ENCODE assay signal across 14 cellular contexts in the genomic region with DNA sequence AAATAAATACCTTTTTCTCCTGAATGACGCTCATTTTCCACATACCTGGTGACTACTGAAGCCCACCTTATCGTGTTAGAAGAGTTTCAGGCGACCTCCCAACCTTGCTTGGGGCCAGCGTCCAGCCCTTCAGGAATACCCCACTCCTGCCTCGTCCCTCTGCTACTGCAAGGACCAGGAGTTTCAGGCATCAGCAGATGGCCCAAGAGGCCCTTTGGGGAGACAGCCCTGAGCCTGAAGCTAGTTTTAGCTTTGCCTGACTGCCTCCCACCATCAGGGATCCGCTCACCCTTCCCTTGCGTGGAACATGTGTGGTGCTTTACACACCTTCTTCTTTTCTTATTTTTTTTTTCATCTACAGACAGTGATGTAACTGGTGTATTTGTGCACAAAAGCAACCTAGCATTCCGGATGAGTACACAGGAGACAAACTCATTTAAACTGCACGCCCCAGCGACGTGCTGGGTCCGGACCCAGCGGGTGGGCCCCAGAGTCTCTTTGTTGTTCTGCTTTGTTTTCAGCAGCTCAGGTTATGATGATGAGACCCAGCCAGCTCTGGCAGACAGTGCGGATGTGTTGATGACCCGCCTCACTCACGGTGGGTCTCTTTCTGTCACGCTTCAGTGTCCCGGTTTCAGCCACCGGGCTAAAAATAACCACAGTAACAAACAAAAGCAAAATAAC.
DNase-seq lines count a peak whose midpoint lies in the region; ATAC-seq lines count a peak whose summit lies in the region.
"Had no signal": no experiment of that assay in that cellular context is flagged by ENCODE, and none has a peak within 500 bp of the region (broad histone marks: within the 10 kb centered on the region; RNA-seq: fewer than 3 reads in every experiment).

No MANE protein-coding gene starts in this region.

- no peak overlapping the region for H3K4me2 ChIP-seq in mesenchymal stem cell (ENCODE audit: low read length, poor library complexity, severe bottlenecking)

- no peak overlapping the region for H2AFZ ChIP-seq in mesenchymal stem cell (ENCODE audit: low read depth, low read length)

- H3K4me1 ChIP-seq in mesenchymal stem cell (ENCODE audit: control insufficient read depth, insufficient read depth, low read depth, low read length), result peaks cover 14% of the 10 kb centered on the region

- no peak overlapping the region for H2BK12ac ChIP-seq in mesenchymal stem cell (ENCODE audit: low read length in 2 of 2)

- ATAC-seq in GM18867 (IDR thresholded peaks at IDR 0.05; ENCODE audit: unreplicated experiment), result peak; percentile 87
- ATAC-seq in GM21717 (IDR thresholded peaks at IDR 0.05; ENCODE audit: unreplicated experiment), result peak; percentile 68
- ATAC-seq in HG02610 (IDR thresholded peaks at IDR 0.05; ENCODE audit: unreplicated experiment), result no peak
- ATAC-seq in GM18519 (IDR thresholded peaks at IDR 0.05; ENCODE audit: low FRiP score, unreplicated experiment), result no peak
- no peak for ATAC-seq in HG02571 (IDR thresholded peaks at IDR 0.05; ENCODE audit: unreplicated experiment)
- ATAC-seq: activated T-cell treated with anti-CD3 and anti-CD28 coated beads, Interleukin-2, amount 50 U/mL, for 72 hours; WTC11 had no signal

- H2AK5ac ChIP-seq in mesenchymal stem cell (ENCODE audit: low read length, severe bottlenecking), result no peak overlapping the region

- no peak overlapping the region for H3K4me3 ChIP-seq in mesenchymal stem cell (ENCODE audit: insufficient read depth in 1 of 2, low read depth in 1 of 2, low read length in 2 of 2)
- H3K4me3 ChIP-seq: SJCRH30 had no signal

- DNase-seq in NCI-H2227 (lab: John Stamatoyannopoulos, UW; ENCODE audit: unreplicated experiment) (peak; percentile 23), mesenchymal stem cell (no peak), NCI-H1436 (lab: John Stamatoyannopoulos, UW) (no peak)
- DNase-seq: activated T-cell treated with anti-CD3 and anti-CD28 coated beads, Interleukin-2, amount 50 U/mL, for 72 hours; brain microvascular endothelial cell; SJCRH30; stimulated activated CD4-positive, alpha-beta T cell treated with anti-CD3 and anti-CD28 coated beads, Interleukin-1b, Interleukin-23, amount 100 ng/mL, for 48 hours; stimulated activated naive CD4-positive, alpha-beta T cell had no signal

- H3K9me3 ChIP-seq in mesenchymal stem cell (ENCODE audit: control insufficient read depth, low read length), result peaks cover 10% of the 10 kb centered on the region
- H3K9me3 ChIP-seq: SJCRH30 had no signal

- no peaks in the 10 kb centered on the region for H3K79me1 ChIP-seq in mesenchymal stem cell (replicated peaks; ENCODE audit: low read length, poor library complexity, severe bottlenecking)

- no peak overlapping the region for H3K9ac ChIP-seq in mesenchymal stem cell (ENCODE audit: low read length)

- no peak overlapping the region for H4K91ac ChIP-seq in mesenchymal stem cell (ENCODE audit: low read length)

- H3K27me3 ChIP-seq in mesenchymal stem cell (ENCODE audit: control insufficient read depth in 1 of 2, insufficient read depth in 1 of 2, low read length in 2 of 2), result peaks cover 7 to 27% of the 10 kb centered on the region in 2 experiments
- H3K27me3 ChIP-seq: brain microvascular endothelial cell, SJCRH30 had no signal

- no peak overlapping the region for H3K18ac ChIP-seq in mesenchymal stem cell (ENCODE audit: low read depth in 1 of 2, low read length in 2 of 2)

- H3K4ac ChIP-seq in mesenchymal stem cell (ENCODE audit: low read depth in 1 of 2, low read length in 2 of 2), result no peak overlapping the region

- no peak overlapping the region for H2BK5ac ChIP-seq in mesenchymal stem cell (ENCODE audit: low read depth, low read length, poor library complexity, severe bottlenecking)

- peak overlapping the region; percentile 26 for H2BK15ac ChIP-seq in mesenchymal stem cell (ENCODE audit: low read depth, poor library complexity, severe bottlenecking)

- no peak overlapping the region for H3K27ac ChIP-seq in mesenchymal stem cell (ENCODE audit: low read length, poor library complexity, severe bottlenecking)
- H3K27ac ChIP-seq: brain microvascular endothelial cell, SJCRH30 had no signal

- H4K8ac ChIP-seq in mesenchymal stem cell (ENCODE audit: low read length), result no peak overlapping the region

- H2BK120ac ChIP-seq in mesenchymal stem cell (ENCODE audit: low read depth, low read length), result no peak overlapping the region

- 86% methylated on average over 17 of the region's 19 CpGs for WGBS in mesenchymal stem cell

- H3K14ac ChIP-seq in mesenchymal stem cell (ENCODE audit: low read length in 2 of 2), result no peak overlapping the region

- peaks cover 0 to 2% of the 10 kb centered on the region in 2 experiments for H3K36me3 ChIP-seq in mesenchymal stem cell (ENCODE audit: control insufficient read depth in 1 of 2, insufficient read depth in 2 of 2, low read depth in 1 of 2, low read length in 2 of 2)
- H3K36me3 ChIP-seq: brain microvascular endothelial cell, SJCRH30 had no signal

- H3K23ac ChIP-seq in mesenchymal stem cell (ENCODE audit: low read length in 2 of 2), result no peak overlapping the region

Comparison
In these comparisons a context has a peak if more than half of its experiments do, and no peak if none do; other contexts are left out.
1. ATAC-seq: peak in GM18867 (single experiment) and GM21717 (single experiment); none in HG02610 (single experiment), GM18519 (single experiment) and HG02571 (single experiment).